In the genomic region with DNA sequence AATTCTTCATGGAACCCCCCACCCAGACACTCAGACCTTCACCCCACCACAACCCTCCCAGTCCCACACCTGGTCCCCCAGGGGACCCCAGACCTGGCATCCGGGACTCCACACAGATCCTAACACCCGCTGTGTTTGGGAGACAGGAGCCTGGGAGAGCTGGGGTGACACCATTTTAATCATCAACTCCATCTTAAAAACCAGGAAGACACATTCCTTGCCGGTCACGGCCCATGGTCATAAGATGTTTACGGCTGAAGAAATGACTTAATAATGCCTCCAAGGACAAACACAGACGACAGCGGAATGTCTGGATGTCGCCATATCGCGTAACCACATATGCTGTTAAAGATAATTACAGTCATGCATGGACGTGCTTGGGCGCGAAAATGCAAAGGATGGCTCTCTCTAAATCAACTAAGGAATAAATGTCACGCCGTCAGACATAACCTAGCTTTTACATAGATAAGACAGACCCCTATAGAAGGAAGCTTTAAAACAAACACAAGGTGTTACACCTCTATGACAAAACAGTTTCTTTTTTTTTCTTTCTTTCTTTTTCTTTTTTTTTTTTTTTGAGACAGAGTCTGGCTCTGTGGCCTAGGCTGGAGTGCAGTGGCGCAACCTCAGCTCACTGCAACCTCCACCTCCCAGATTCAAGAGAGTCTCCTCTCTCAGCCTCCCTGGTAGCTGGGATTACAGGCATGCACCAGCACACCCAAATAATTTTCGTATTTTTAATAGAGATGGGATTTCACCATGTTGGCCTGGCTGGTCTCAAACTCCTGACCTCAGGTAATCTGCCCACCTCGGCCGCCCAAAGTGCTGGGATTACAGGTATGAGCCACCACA, we compare ENCODE assay signal across 11 cellular contexts. TPM values are rescaled to one million over a fixed set of nuclear protein-coding genes. Genes with fewer than 3 reads are reported as not detected.
DNase-seq lines count a peak whose midpoint lies in the region; ATAC-seq and TF ChIP-seq lines count a peak whose summit lies in the region.
"Had no signal": no experiment of that assay in that cellular context is flagged by ENCODE, and none has a peak within 500 bp of the region (broad histone marks: within the 10 kb centered on the region; RNA-seq: fewer than 3 reads in every experiment).

No MANE protein-coding gene starts in this region.

- ATAC-seq in HG02623 (IDR thresholded peaks at IDR 0.05; ENCODE audit: unreplicated experiment) (no peak), GM19328 (IDR thresholded peaks at IDR 0.05; ENCODE audit: unreplicated experiment) (no peak)

- H3K4me1 ChIP-seq in PC-9 (replicated peaks; ENCODE audit: insufficient read depth) (peaks cover 21% of the 10 kb centered on the region), neutrophil (ENCODE audit: control insufficient read depth in 1 of 2, insufficient read depth in 1 of 2, low read depth in 1 of 2, low read length in 1 of 2) (peaks cover 20 to 21% of the 10 kb centered on the region in 2 experiments)

- H4K20me1 ChIP-seq in PC-9 (ENCODE audit: insufficient read depth) = no peaks in the 10 kb centered on the region

- in situ Hi-C loops in Caki2 (cut with HindIII; ENCODE audit: low pct_unique_long_range_greater_than_20kb, low sequenced_read_pairs) = no loop called here

- H2AFZ ChIP-seq in PC-9 = peak overlapping the region; percentile 88

- H3K9me3 ChIP-seq in PC-9 (ENCODE audit: insufficient read depth, low read depth) = no peaks in the 10 kb centered on the region
- no peaks in the 10 kb centered on the region for H3K9me3 ChIP-seq in neutrophil

- POLR2A ChIA-PET in PC-9 (lab: Charles Lee; ENCODE audit: unreplicated experiment) = no interaction called here

- H3K4me3 ChIP-seq in PC-9 (peak overlapping the region; percentile 26; the same call in 1 of the 2 replicates), neutrophil (ENCODE audit: low read depth in 1 of 2, low read length in 1 of 2) (no peak overlapping the region), H7 (ENCODE audit: insufficient read depth, low read depth, low read length) (no peak overlapping the region)

- no TSS peak for BruUV-seq in PC-9 (replicated peaks; lab: Mats Ljungman, UMichigan)

- no peaks in the 10 kb centered on the region for H3K27me3 ChIP-seq in PC-9 (ENCODE audit: insufficient read depth, low read depth)
- no peaks in the 10 kb centered on the region for H3K27me3 ChIP-seq in neutrophil
- H3K27me3 ChIP-seq in H7 (ENCODE audit: control insufficient read depth, insufficient read depth, low read length) = no peaks in the 10 kb centered on the region

- H3K27ac ChIP-seq in PC-9 (peak overlapping the region; percentile 50), neutrophil (peak overlapping the region; percentile 48)

- TF ChIP-seq CTCF in PC-9 (conservative IDR thresholded peaks at IDR 0.05) (no peak), neutrophil (IDR thresholded peaks at IDR 0.05) (no peak)

- peaks cover 10% of the 10 kb centered on the region; the same call in 1 of the 2 replicates for H3F3A ChIP-seq in PC-9 (ENCODE audit: insufficient read depth, low read depth)

- DNase-seq in Caki2 (ENCODE audit: low read depth) (peak; percentile 77), PC-9 (peak; percentile 20 to 78), fibroblast of peridontal ligament (ENCODE audit: extremely low read depth) (peak; percentile 29), NCI-H1417 (lab: John Stamatoyannopoulos, UW) (no peak), H7 (no peak)
- DNase-seq: activated CD4-positive, alpha-beta T cell treated with anti-CD3 and anti-CD28 coated beads for 4 hours; DND-41; NCI-H2081 had no signal

- no peaks in the 10 kb centered on the region for H3K9me2 ChIP-seq in PC-9 (ENCODE audit: insufficient read depth)

- peaks cover 19% of the 10 kb centered on the region for H3K79me2 ChIP-seq in PC-9 (ENCODE audit: low read depth)

- H3K4me2 ChIP-seq in PC-9 = peak overlapping the region; percentile 73

- CTCF ChIA-PET in PC-9 (lab: Charles Lee) = no interaction called here

- H3K36me3 ChIP-seq in PC-9 (ENCODE audit: low read depth) (no peaks in the 10 kb centered on the region), neutrophil (no peaks in the 10 kb centered on the region), H7 (replicated peaks; ENCODE audit: control insufficient read depth, insufficient read depth, low read length) (no peaks in the 10 kb centered on the region)

- intact Hi-C loops in PC-9 (cut with micrococcal nuclease; ENCODE audit: unreplicated experiment) = no loop called here

RNA-seq across cellular contexts. Expression of a gene that starts 2.1 kb away (rescaled TPM):
- 31.3 and 38.2 TPM in 2 replicates for total RNA-seq in Caki2 (2014; rRNA removed; shearing (Covaris generic); ENCODE audit: low replicate concordance)
- total RNA-seq in PC-9 (2021) = 13.2 and 15.2 TPM in 2 replicates
- 25.5 and 29.6 TPM in 2 replicates for total RNA-seq in H7 (2014; rRNA removed; shearing (Covaris generic))

RNA-seq across cellular contexts. Expression of a gene that starts 2.1 kb away (rescaled TPM):
- total RNA-seq in Caki2 (2014; rRNA removed; shearing (Covaris generic); ENCODE audit: low replicate concordance) = 46.5 and 56.4 TPM in 2 replicates
- total RNA-seq in PC-9 (2021) = 11.1 and 14.0 TPM in 2 replicates
- 55.4 and 59.1 TPM in 2 replicates for total RNA-seq in H7 (2014; rRNA removed; shearing (Covaris generic))

Comparison
In these comparisons a context has a peak if more than half of its experiments do, and no peak if none do; other contexts are left out.
1. DNase-seq: peak in Caki2 (single experiment), PC-9 (2 of 2) and fibroblast of peridontal ligament (single experiment); none in NCI-H1417 (0 of 3) and H7 (single experiment).